19 cellular contexts compared by ENCODE assay signal in genomic region chr1:243414152-243414494, GRCh38.
"Had no signal": no experiment of that assay in that cellular context is flagged by ENCODE, and none has a peak within 500 bp of the region (broad histone marks: within the 10 kb centered on the region; RNA-seq: fewer than 3 reads in every experiment).

No MANE protein-coding gene starts in this region.

- H3K27ac Mint-ChIP-seq: activated CD8-positive, alpha-beta T cell treated with anti-CD3 and anti-CD28 coated beads for 36 hours; activated naive CD8-positive, alpha-beta T cell treated with anti-CD3 and anti-CD28 coated beads for 36 hours; dendritic cell treated with granulocyte-macrophage colony-stimulating factor and Interleukin-4, amounts not matched to agents 40 ng/mL and 50 ng/mL, for 4 days; memory B cell; stimulated activated memory B cell treated with anti-CD40 and anti-IgM and Interleukin-4, amounts not matched to agents 10 μg/mL and 1 μg/mL and 100 μg/mL, for 72 hours had no signal

- ATAC-seq: activated T-cell treated with anti-CD3 and anti-CD28 coated beads, Interleukin-2, amount 50 U/mL, for 4 hours; foreskin keratinocyte; left ventricle myocardium superior; natural killer cell treated with Interleukin-12 subunit alpha and Interleukin-12 subunit beta and Interleukin-15 and Interleukin-18, amount 100 ng/mL, for 72 hours had no signal

- H3K9me3 Mint-ChIP-seq: activated CD8-positive, alpha-beta T cell treated with anti-CD3 and anti-CD28 coated beads for 36 hours; activated naive CD8-positive, alpha-beta T cell treated with anti-CD3 and anti-CD28 coated beads for 36 hours; activated T-cell treated with anti-CD3 and anti-CD28 coated beads, Interleukin-2, amount 50 U/mL, for 4 hours; dendritic cell treated with granulocyte-macrophage colony-stimulating factor and Interleukin-4, amounts not matched to agents 40 ng/mL and 50 ng/mL, for 4 days; effector memory CD8-positive, alpha-beta T cell; memory B cell; natural killer cell treated with Interleukin-12 subunit alpha and Interleukin-12 subunit beta and Interleukin-15 and Interleukin-18, amount 100 ng/mL, for 72 hours; stimulated activated memory B cell treated with anti-CD40 and anti-IgM and Interleukin-4, amounts not matched to agents 10 μg/mL and 1 μg/mL and 100 μg/mL, for 72 hours had no signal

- H3K36me3 Mint-ChIP-seq: natural killer cell treated with Interleukin-12 subunit alpha and Interleukin-12 subunit beta and Interleukin-15 and Interleukin-18, amount 100 ng/mL, for 72 hours had no signal

- H3K27me3 Mint-ChIP-seq: activated CD8-positive, alpha-beta T cell treated with anti-CD3 and anti-CD28 coated beads for 36 hours; activated naive CD8-positive, alpha-beta T cell treated with anti-CD3 and anti-CD28 coated beads for 36 hours; dendritic cell treated with granulocyte-macrophage colony-stimulating factor and Interleukin-4, amounts not matched to agents 40 ng/mL and 50 ng/mL, for 4 days; effector memory CD8-positive, alpha-beta T cell; memory B cell; natural killer cell treated with Interleukin-12 subunit alpha and Interleukin-12 subunit beta and Interleukin-15 and Interleukin-18, amount 100 ng/mL, for 72 hours; stimulated activated memory B cell treated with anti-CD40 and anti-IgM and Interleukin-4, amounts not matched to agents 10 μg/mL and 1 μg/mL and 100 μg/mL, for 72 hours had no signal

- H3K4me3 Mint-ChIP-seq: activated CD8-positive, alpha-beta T cell treated with anti-CD3 and anti-CD28 coated beads for 36 hours; activated naive CD8-positive, alpha-beta T cell treated with anti-CD3 and anti-CD28 coated beads for 36 hours; activated T-cell treated with anti-CD3 and anti-CD28 coated beads, Interleukin-2, amount 50 U/mL, for 4 hours; dendritic cell treated with granulocyte-macrophage colony-stimulating factor and Interleukin-4, amounts not matched to agents 40 ng/mL and 50 ng/mL, for 4 days; memory B cell; natural killer cell treated with Interleukin-12 subunit alpha and Interleukin-12 subunit beta and Interleukin-15 and Interleukin-18, amount 100 ng/mL, for 72 hours; stimulated activated memory B cell treated with anti-CD40 and anti-IgM and Interleukin-4, amounts not matched to agents 10 μg/mL and 1 μg/mL and 100 μg/mL, for 72 hours had no signal

- DNase-seq: activated CD4-positive, CD25-positive, alpha-beta regulatory T cell; activated CD8-positive, alpha-beta T cell treated with anti-CD3 and anti-CD28 coated beads for 36 hours; activated gamma-delta T cell; activated naive CD8-positive, alpha-beta T cell treated with anti-CD3 and anti-CD28 coated beads for 36 hours; activated T-cell treated with anti-CD3 and anti-CD28 coated beads, Interleukin-2, amount 50 U/mL, for 4 hours; anterior cingulate cortex; brain microvascular endothelial cell; foreskin keratinocyte; head of caudate nucleus; kidney glomerular epithelial cell; left ventricle myocardium superior; nucleus accumbens; substantia nigra; trophoblast cell had no signal

- H3K27ac ChIP-seq: brain microvascular endothelial cell, foreskin keratinocyte had no signal
